In the genomic region with DNA sequence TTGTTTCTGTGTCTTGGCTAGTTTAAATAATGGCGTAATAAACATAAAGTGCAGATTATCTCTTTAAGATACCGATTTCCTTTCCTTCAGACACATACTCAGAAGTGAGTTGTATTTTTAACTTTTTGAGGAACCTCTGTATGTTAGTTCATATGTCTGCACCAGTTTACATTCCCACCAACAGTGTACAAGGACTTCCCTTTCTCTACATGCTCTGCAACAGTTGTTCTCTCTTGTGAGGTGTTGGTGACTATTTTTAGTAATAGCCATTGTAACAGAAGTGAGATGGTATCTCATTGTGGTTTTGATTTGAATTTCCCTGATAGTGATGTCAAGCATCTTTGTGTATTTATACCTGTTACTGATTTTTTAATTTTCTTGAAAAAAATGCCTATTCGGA, we compare ENCODE assay signal across 18 cellular contexts.
A peak's percentile ranks its signal among the peaks of the same experiment; 100 is the strongest.
DNase-seq lines count a peak whose midpoint lies in the region; ATAC-seq and TF ChIP-seq lines count a peak whose summit lies in the region.
"Had no signal": no experiment of that assay in that cellular context is flagged by ENCODE, and none has a peak within 500 bp of the region (broad histone marks: within the 10 kb centered on the region; RNA-seq: fewer than 3 reads in every experiment).

No MANE protein-coding gene starts in this region.

- H3K4me3 ChIP-seq in BJ (ENCODE audit: low read depth, low read length), result peak overlapping the region; percentile 36; the same call in 1 of the 2 replicates
- H3K4me3 ChIP-seq: GM12878, SJSA1 had no signal

- ATAC-seq in HG02642 (IDR thresholded peaks at IDR 0.05; ENCODE audit: poor library complexity, unreplicated experiment) (no peak), HG02981 (IDR thresholded peaks at IDR 0.05; ENCODE audit: unreplicated experiment) (no peak)
- ATAC-seq: GM12878 had no signal

- H3K27me3 Mint-ChIP-seq in brain (peaks cover 49% of the 10 kb centered on the region), immature natural killer cell (ENCODE audit: low read depth in 3 of 3) (peaks cover 4 to 14% (median 11%) of the 10 kb centered on the region in 3 donors)

- CTCF ChIA-PET in BJ (lab: Yijun Ruan, JAX), result no interaction called here

- no peaks in the 10 kb centered on the region for H3K36me3 ChIP-seq in BJ (ENCODE audit: control insufficient read depth, insufficient read depth, low read length)
- H3K36me3 ChIP-seq: SJSA1, vagina had no signal

- peaks cover 3% of the 10 kb centered on the region; the same call in 1 of the 2 replicates for H3K27me3 ChIP-seq in BJ (ENCODE audit: control insufficient read depth, insufficient read depth, low read length)
- H3K27me3 ChIP-seq: SJSA1 had no signal

- H3K36me3 Mint-ChIP-seq in brain (no peaks in the 10 kb centered on the region), immature natural killer cell (peaks cover 0 to 6% (median 4%) of the 10 kb centered on the region in 3 donors)

- H3K27ac Mint-ChIP-seq in brain, result no peak overlapping the region
- H3K27ac Mint-ChIP-seq in immature natural killer cell, result no peak overlapping the region
- H3K27ac Mint-ChIP-seq: stimulated activated naive CD8-positive, alpha-beta T cell treated with anti-CD3 and anti-CD28 coated beads, Interleukin-15, Interleukin-2, amounts not matched to agents 100 ng/mL and 50 ng/mL, for 24 hours had no signal

- peaks cover 10 to 14% (median 12%) of the 10 kb centered on the region in 5 experiments for H3K9me3 Mint-ChIP-seq in brain
- H3K9me3 Mint-ChIP-seq in immature natural killer cell, result peaks cover 4 to 25% (median 8%) of the 10 kb centered on the region in 6 donors

- H3K4me1 Mint-ChIP-seq in brain, result no peaks in the 10 kb centered on the region
- H3K4me1 Mint-ChIP-seq in immature natural killer cell, result peaks cover 4 to 11% of the 10 kb centered on the region in 2 donors

- H3K27ac ChIP-seq in substantia nigra (ENCODE audit: low read depth, low read length, poor library complexity, severe bottlenecking), result no peak overlapping the region
- H3K27ac ChIP-seq: dorsolateral prefrontal cortex, SJSA1, vagina had no signal

- DNase-seq in BJ (ENCODE audit: low read depth), result no peak
- DNase-seq in KBM-7, result peak; percentile 61
- no peak for DNase-seq in immature natural killer cell
- DNase-seq in substantia nigra (lab: John Stamatoyannopoulos, UW), result no peak
- no peak for DNase-seq in NCI-H446 treated with DMSO at 0.1 percent for 48 hours (lab: John Stamatoyannopoulos, UW)
- DNase-seq: Caco-2, GOT3, IMR-90, NCI-H1105, NCI-H2171 had no signal

- TF ChIP-seq CTCF in BJ (IDR thresholded peaks at IDR 0.05; ENCODE audit: insufficient read depth, low read depth, low read length) (no peak), brain (conservative IDR thresholded peaks at IDR 0.05) (no peak)

- POLR2A ChIA-PET in BJ (lab: Charles Lee), result no interaction called here

- in situ Hi-C loops in KBM-7 (cut with MboI; ENCODE audit: low pct_unique_long_range_greater_than_20kb, low sequenced_read_pairs), result no loop called here

- H3K4me3 Mint-ChIP-seq in brain (peak overlapping the region; percentile 44 to 76 (median 60)), immature natural killer cell (peak overlapping the region in 4 of 5 donors; percentile 5 to 62 (median 32))
- H3K4me3 Mint-ChIP-seq: stimulated activated naive CD8-positive, alpha-beta T cell treated with anti-CD3 and anti-CD28 coated beads, Interleukin-15, Interleukin-2, amounts not matched to agents 100 ng/mL and 50 ng/mL, for 24 hours had no signal
